Comparison of ENCODE assay signal across 15 cellular contexts in genomic region chr2:144438722-144439508, GRCh38.
DNase-seq lines count a peak whose midpoint lies in the region; ATAC-seq and TF ChIP-seq lines count a peak whose summit lies in the region.
"Had no signal": no experiment of that assay in that cellular context is flagged by ENCODE, and none has a peak within 500 bp of the region (broad histone marks: within the 10 kb centered on the region; RNA-seq: fewer than 3 reads in every experiment).

No MANE protein-coding gene starts in this region.

- H4K20me1 ChIP-seq in smooth muscle cell (ENCODE audit: low read depth), result peaks cover 77% of the 10 kb centered on the region

- peaks cover 100% of the 10 kb centered on the region for H3K79me2 ChIP-seq in smooth muscle cell (ENCODE audit: low read depth)

- H3K27ac ChIP-seq in HUES48 (ENCODE audit: low read depth, low read length), result peak overlapping the region; percentile 56
- H3K27ac ChIP-seq in dorsolateral prefrontal cortex, result peak overlapping the region in 58 of 59 donors; percentile 19 to 99 (median 96)
- peak overlapping the region; percentile 93 for H3K27ac ChIP-seq in smooth muscle cell (ENCODE audit: low read depth)
- H3K27ac ChIP-seq: PC-9, thyroid gland had no signal

- TF ChIP-seq CTCF in dorsolateral prefrontal cortex (IDR thresholded peaks at IDR 0.05 in 54 of 56, conservative IDR thresholded peaks at IDR 0.05 in 2 of 56; ENCODE audit: low read depth in 1 of 56, partially characterized antibody in 56 of 56) (no peak), smooth muscle cell (IDR thresholded peaks at IDR 0.05; ENCODE audit: borderline replicate concordance, insufficient read depth, poor library complexity, severe bottlenecking) (no peak)

- WGBS in smooth muscle cell (ENCODE audit: low lambda C conversion rate), result 95% methylated on average over 6 of the region's 6 CpGs

- H3K4me3 ChIP-seq in HUES48 (ENCODE audit: low read depth, low read length) (no peak overlapping the region), dorsolateral prefrontal cortex (peak overlapping the region in 8 of 59 donors; percentile 2 to 28 (median 8)), smooth muscle cell (no peak overlapping the region)
- H3K4me3 ChIP-seq: PC-9, thyroid gland had no signal

- no peak overlapping the region for H3K4me2 ChIP-seq in smooth muscle cell
- H3K4me2 ChIP-seq: PC-9 had no signal

- H3K36me3 ChIP-seq in HUES48 (ENCODE audit: control insufficient read depth, insufficient read depth, low read length) (no peaks in the 10 kb centered on the region), smooth muscle cell (ENCODE audit: low read depth) (no peaks in the 10 kb centered on the region)
- H3K36me3 ChIP-seq: thyroid gland had no signal

- peaks cover 4% of the 10 kb centered on the region; the same call in 1 of the 2 replicates for H3K27me3 ChIP-seq in HUES48 (ENCODE audit: control insufficient read depth, insufficient read depth, low read length)
- no peaks in the 10 kb centered on the region for H3K27me3 ChIP-seq in dorsolateral prefrontal cortex
- H3K27me3 ChIP-seq in smooth muscle cell (ENCODE audit: low read depth), result no peaks in the 10 kb centered on the region
- H3K27me3 ChIP-seq: thyroid gland had no signal

- no peak overlapping the region for H3K9ac ChIP-seq in HUES48 (ENCODE audit: low read depth, low read length)
- H3K9ac ChIP-seq in smooth muscle cell (ENCODE audit: low read depth), result no peak overlapping the region

- peaks cover 23% of the 10 kb centered on the region for H3F3A ChIP-seq in smooth muscle cell (ENCODE audit: low read depth)

- intact Hi-C loops in dorsolateral prefrontal cortex (cut with DNase I), result no loop called here

- peaks cover 29% of the 10 kb centered on the region for H3K4me1 ChIP-seq in HUES48 (ENCODE audit: control insufficient read depth, insufficient read depth, low read length)
- peaks cover 56% of the 10 kb centered on the region for H3K4me1 ChIP-seq in smooth muscle cell (ENCODE audit: low read depth)
- H3K4me1 ChIP-seq: thyroid gland had no signal

- DNase-seq in NCI-H345 treated with DMSO at 0.1 percent for 48 hours (lab: John Stamatoyannopoulos, UW; ENCODE audit: unreplicated experiment) (peak; percentile 78), dorsolateral prefrontal cortex (no peak), smooth muscle cell (lab: John Stamatoyannopoulos, UW; ENCODE audit: unreplicated experiment) (no peak), SKM-1 (lab: John Stamatoyannopoulos, UW; ENCODE audit: unreplicated experiment) (no peak), SIG-M5 (lab: John Stamatoyannopoulos, UW) (no peak), HK-2 (ENCODE audit: unreplicated experiment) (no peak)
- DNase-seq: activated CD4-positive, alpha-beta memory T cell treated with anti-CD3 and anti-CD28 coated beads, Interleukin-2, amount 10 ng/mL, durations not matched to agents 7 days and 5 days; activated naive CD4-positive, alpha-beta T cell treated with Interleukin-2 at 50 U/mL for 16 hours; CD8-positive, alpha-beta memory T cell; central memory CD4-positive, alpha-beta T cell; PC-9; T-helper 2 cell; thyroid gland had no signal

- no peak for ATAC-seq in GM19023 (IDR thresholded peaks at IDR 0.05; ENCODE audit: unreplicated experiment)

- H3K9me3 ChIP-seq in HUES48 (ENCODE audit: control insufficient read depth, insufficient read depth, low read length) (no peaks in the 10 kb centered on the region), smooth muscle cell (replicated peaks; ENCODE audit: low read depth) (no peaks in the 10 kb centered on the region)
- H3K9me3 ChIP-seq: thyroid gland had no signal

- H2AFZ ChIP-seq in smooth muscle cell (ENCODE audit: low read depth), result no peak overlapping the region
- H2AFZ ChIP-seq: PC-9 had no signal
